2 cellular contexts compared by ENCODE assay signal in the genomic region with DNA sequence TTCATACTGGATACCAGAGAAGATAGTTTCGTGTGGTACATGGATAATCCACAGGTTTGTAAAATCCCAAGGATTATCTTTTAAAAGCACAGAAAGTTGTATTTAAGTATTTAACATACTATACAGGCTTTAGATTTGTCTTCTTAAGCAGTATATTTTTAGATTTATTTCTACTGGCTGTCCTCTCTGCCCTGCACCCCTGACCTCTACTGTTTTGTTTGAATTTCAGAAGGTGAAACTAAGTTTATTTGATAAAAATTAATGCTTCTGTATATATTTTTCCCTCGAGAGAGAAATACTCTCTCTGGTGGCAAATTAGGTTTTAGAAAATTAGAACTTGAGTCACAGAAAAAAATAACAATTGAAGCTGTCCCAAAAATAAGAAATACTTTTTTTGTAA.
TF ChIP-seq lines count a peak whose summit lies in the region.

No MANE protein-coding gene starts in this region.

TF ChIP-seq in liver, 16 proteins besides CTCF, POLR2A, EP300 and RAD21 (continued from another document):
- TF ChIP-seq, protein P1, sequence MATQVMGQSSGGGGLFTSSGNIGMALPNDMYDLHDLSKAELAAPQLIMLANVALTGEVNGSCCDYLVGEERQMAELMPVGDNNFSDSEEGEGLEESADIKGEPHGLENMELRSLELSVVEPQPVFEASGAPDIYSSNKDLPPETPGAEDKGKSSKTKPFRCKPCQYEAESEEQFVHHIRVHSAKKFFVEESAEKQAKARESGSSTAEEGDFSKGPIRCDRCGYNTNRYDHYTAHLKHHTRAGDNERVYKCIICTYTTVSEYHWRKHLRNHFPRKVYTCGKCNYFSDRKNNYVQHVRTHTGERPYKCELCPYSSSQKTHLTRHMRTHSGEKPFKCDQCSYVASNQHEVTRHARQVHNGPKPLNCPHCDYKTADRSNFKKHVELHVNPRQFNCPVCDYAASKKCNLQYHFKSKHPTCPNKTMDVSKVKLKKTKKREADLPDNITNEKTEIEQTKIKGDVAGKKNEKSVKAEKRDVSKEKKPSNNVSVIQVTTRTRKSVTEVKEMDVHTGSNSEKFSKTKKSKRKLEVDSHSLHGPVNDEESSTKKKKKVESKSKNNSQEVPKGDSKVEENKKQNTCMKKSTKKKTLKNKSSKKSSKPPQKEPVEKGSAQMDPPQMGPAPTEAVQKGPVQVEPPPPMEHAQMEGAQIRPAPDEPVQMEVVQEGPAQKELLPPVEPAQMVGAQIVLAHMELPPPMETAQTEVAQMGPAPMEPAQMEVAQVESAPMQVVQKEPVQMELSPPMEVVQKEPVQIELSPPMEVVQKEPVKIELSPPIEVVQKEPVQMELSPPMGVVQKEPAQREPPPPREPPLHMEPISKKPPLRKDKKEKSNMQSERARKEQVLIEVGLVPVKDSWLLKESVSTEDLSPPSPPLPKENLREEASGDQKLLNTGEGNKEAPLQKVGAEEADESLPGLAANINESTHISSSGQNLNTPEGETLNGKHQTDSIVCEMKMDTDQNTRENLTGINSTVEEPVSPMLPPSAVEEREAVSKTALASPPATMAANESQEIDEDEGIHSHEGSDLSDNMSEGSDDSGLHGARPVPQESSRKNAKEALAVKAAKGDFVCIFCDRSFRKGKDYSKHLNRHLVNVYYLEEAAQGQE (IDR thresholded peaks at IDR 0.05) = no peak

TF ChIP-seq in HepG2, 621 proteins besides CTCF, POLR2A, EP300 and RAD21 (continued from another document):
- TF ChIP-seq, protein P1 (IDR thresholded peaks at IDR 0.05; ENCODE audit: borderline replicate concordance in 1 of 2, low read depth in 1 of 2, low read length in 2 of 2) = no peak
- TF ChIP-seq HOXD1 (CRISPR knock-in tag; IDR thresholded peaks at IDR 0.05) = no peak
- TF ChIP-seq POLR2AphosphoS2 (IDR thresholded peaks at IDR 0.05; ENCODE audit: low read depth, low read length) = no peak
- TF ChIP-seq ZNF10 (CRISPR knock-in tag; IDR thresholded peaks at IDR 0.05; ENCODE audit: borderline replicate concordance, low read depth) = no peak
- no peak for TF ChIP-seq SRSF1 (optimal IDR thresholded peaks at IDR 0.05; ENCODE audit: low read depth, low read length)
- no peak for TF ChIP-seq SRY (CRISPR knock-in tag; IDR thresholded peaks at IDR 0.05)
- TF ChIP-seq PAX8 (CRISPR knock-in tag; IDR thresholded peaks at IDR 0.05; ENCODE audit: borderline replicate concordance) = no peak
